In the genomic region with DNA sequence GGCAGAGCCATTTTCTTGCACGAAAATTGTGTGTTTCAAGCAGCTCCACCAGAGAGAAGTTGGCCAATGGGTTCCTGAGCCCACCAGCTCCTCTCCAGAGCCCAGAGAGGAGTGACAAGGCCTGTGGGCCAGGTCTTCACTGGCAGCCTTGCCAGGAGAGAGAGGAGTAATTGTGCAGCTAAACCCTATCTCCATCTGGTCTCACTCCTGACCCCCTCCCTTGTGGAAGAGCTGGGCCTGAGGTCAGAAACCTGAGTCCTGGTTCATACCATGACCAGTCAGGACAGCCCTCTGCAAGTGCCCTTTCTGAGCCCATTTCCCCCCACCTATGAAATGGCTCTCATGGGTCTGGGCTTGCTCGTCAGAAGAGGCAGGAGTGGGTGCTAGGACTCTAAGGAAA, we compare ENCODE assay signal across 30 cellular contexts. TPM values are rescaled to one million over a fixed set of nuclear protein-coding genes. Genes with fewer than 3 reads are reported as not detected.
DNase-seq lines count a peak whose midpoint lies in the region; ATAC-seq, FAIRE-seq and TF ChIP-seq lines count a peak whose summit lies in the region.
"Had no signal": no experiment of that assay in that cellular context is flagged by ENCODE, and none has a peak within 500 bp of the region (broad histone marks: within the 10 kb centered on the region; RNA-seq: fewer than 3 reads in every experiment).

No MANE protein-coding gene starts in this region.

- H3K36me3 ChIP-seq in heart right ventricle (no peaks in the 10 kb centered on the region), gastroesophageal sphincter (no peaks in the 10 kb centered on the region), small intestine (ENCODE audit: control insufficient read depth in 2 of 2, insufficient read depth in 2 of 2, low read length in 2 of 2) (no peaks in the 10 kb centered on the region), body of pancreas (replicated peaks in 1 of 2; ENCODE audit: insufficient read depth in 1 of 2, low read depth in 2 of 2) (no peaks in the 10 kb centered on the region), kidney (ENCODE audit: control insufficient read depth in 1 of 2, insufficient read depth in 2 of 2, low read length in 2 of 2) (no peaks in the 10 kb centered on the region)
- H3K36me3 ChIP-seq: pancreas, sigmoid colon had no signal

- H3K4me3 ChIP-seq in heart right ventricle: no peak overlapping the region
- no peak overlapping the region for H3K4me3 ChIP-seq in gastroesophageal sphincter
- no peak overlapping the region for H3K4me3 ChIP-seq in small intestine (ENCODE audit: low read depth in 1 of 2, low read length in 2 of 2)
- H3K4me3 ChIP-seq in body of pancreas: no peak overlapping the region
- no peak overlapping the region for H3K4me3 ChIP-seq in kidney (ENCODE audit: low read length in 2 of 2)
- H3K4me3 ChIP-seq: pancreas, sigmoid colon had no signal

- no peak for ATAC-seq in heart right ventricle
- ATAC-seq in gastroesophageal sphincter: no peak
- ATAC-seq in body of pancreas: no peak
- ATAC-seq: CD8-positive, alpha-beta T cell; natural killer cell treated with Interleukin-12 subunit alpha and Interleukin-12 subunit beta and Interleukin-15 and Interleukin-18, amount 100 ng/mL, for 72 hours; pancreas had no signal

- peak overlapping the region in 8 of 10 donors; percentile 61 to 88 (median 84) for H3K27ac ChIP-seq in heart right ventricle
- peak overlapping the region in 3 of 4 donors; percentile 70 to 79 (median 73) for H3K27ac ChIP-seq in gastroesophageal sphincter
- H3K27ac ChIP-seq in small intestine (ENCODE audit: low read depth in 1 of 2, low read length in 1 of 2): peak overlapping the region; percentile 89 to 92
- no peak overlapping the region for H3K27ac ChIP-seq in body of pancreas
- H3K27ac ChIP-seq in kidney (ENCODE audit: low read depth in 2 of 2, low read length in 2 of 2): no peak overlapping the region
- H3K27ac ChIP-seq: epithelial cell of prostate, pancreas had no signal

- H3K9ac ChIP-seq in kidney (ENCODE audit: low read length in 2 of 2): no peak overlapping the region

- FAIRE-seq in small intestine (lab: Jason Lieb, UNC) (no peak), kidney (lab: Jason Lieb, UNC) (no peak)
- FAIRE-seq: G401.6, pancreas had no signal

- 90 to 93% methylated on average over 2 of the region's 2 CpGs for WGBS in heart right ventricle, 2 donors
- WGBS in gastroesophageal sphincter (ENCODE audit: low coverage in 1 of 2), 2 donors: no CpG with 5 or more reads among the region's 2 CpGs
- WGBS in small intestine, 3 donors: 43 to 77% (median 69%) methylated on average over 2 of the region's 2 CpGs
- WGBS in body of pancreas, 2 donors: 95% methylated on average over 2 of the region's 2 CpGs

- H3K27me3 ChIP-seq in heart right ventricle (no peaks in the 10 kb centered on the region), gastroesophageal sphincter (no peaks in the 10 kb centered on the region), small intestine (ENCODE audit: control insufficient read depth in 2 of 2, insufficient read depth in 2 of 2, low read length in 2 of 2) (no peaks in the 10 kb centered on the region), body of pancreas (no peaks in the 10 kb centered on the region)
- H3K27me3 ChIP-seq: pancreas, sigmoid colon had no signal

- TF ChIP-seq EP300 in gastroesophageal sphincter (IDR thresholded peaks at IDR 0.05): no peak

- DNase-seq in heart right ventricle: no peak
- no peak for DNase-seq in cardiac septum (ENCODE audit: low spot score)
- no peak for DNase-seq in small intestine
- DNase-seq in activated CD8-positive, alpha-beta memory T cell treated with anti-CD3 and anti-CD28 coated beads for 24 hours: no peak
- DNase-seq in body of pancreas: no peak
- DNase-seq in kidney: no peak
- no peak for DNase-seq in NCI-H187 treated with DMSO at 0.1 percent for 48 hours (lab: John Stamatoyannopoulos, UW)
- DNase-seq: activated CD4-positive, alpha-beta T cell treated with anti-CD3 and anti-CD28 coated beads for 4 hours; activated naive CD4-positive, alpha-beta T cell treated with Interleukin-2 at 50 U/mL for 16 hours; activated T-cell treated with anti-CD3 and anti-CD28 coated beads, Interleukin-2, amount 50 U/mL, for 24 hours; amniotic stem cell; CD8-positive, alpha-beta T cell; hippocampal formation; immature natural killer cell; left ventricle myocardium superior; midbrain; NCI-H1092 treated with DMSO at 0.1 percent for 48 hours; NCI-H1930; NCI-H748 treated with DMSO at 0.1 percent for 48 hours; pancreas; sigmoid colon; T-helper 1 cell had no signal

- H3K4me1 ChIP-seq in heart right ventricle (peaks cover 13 to 51% (median 21%) of the 10 kb centered on the region in 9 donors), gastroesophageal sphincter (peaks cover 0 to 33% (median 19%) of the 10 kb centered on the region in 3 donors), small intestine (ENCODE audit: control insufficient read depth in 2 of 2, insufficient read depth in 1 of 2, low read depth in 1 of 2, low read length in 1 of 2) (peaks cover 18 to 23% of the 10 kb centered on the region in 2 donors), body of pancreas (no peaks in the 10 kb centered on the region), kidney (ENCODE audit: control insufficient read depth in 1 of 2, insufficient read depth in 1 of 2, low read depth in 1 of 2, low read length in 2 of 2) (peaks cover 6 to 25% of the 10 kb centered on the region in 2 donors)
- H3K4me1 ChIP-seq: pancreas had no signal

- H3K9me3 ChIP-seq in heart right ventricle (no peaks in the 10 kb centered on the region), gastroesophageal sphincter (no peaks in the 10 kb centered on the region), small intestine (ENCODE audit: control insufficient read depth, low read depth) (no peaks in the 10 kb centered on the region), body of pancreas (no peaks in the 10 kb centered on the region), kidney (ENCODE audit: control insufficient read depth in 1 of 2, low read length in 2 of 2) (no peaks in the 10 kb centered on the region)
- H3K9me3 ChIP-seq: pancreas, sigmoid colon had no signal

- no peak for TF ChIP-seq CTCF in heart right ventricle (IDR thresholded peaks at IDR 0.05)
- no peak for TF ChIP-seq CTCF in gastroesophageal sphincter (IDR thresholded peaks at IDR 0.05)
- no peak for TF ChIP-seq CTCF in body of pancreas (IDR thresholded peaks at IDR 0.05)
- no peak for TF ChIP-seq CTCF in kidney (IDR thresholded peaks at IDR 0.05; ENCODE audit: borderline replicate concordance, extremely low read depth, insufficient read depth)

- intact Hi-C loops in heart right ventricle (cut with DNase I) (loop anchor here in 1 of 10 donors (10.0 kb wide), 1 partner anchor 356 kb away; no protein-coding TSS in a partner anchor), cardiac septum (cut with DNase I) (no loop called here), body of pancreas (cut with DNase I) (no loop called here), kidney (cut with DNase I) (no loop called here)

- TF ChIP-seq POLR2A in gastroesophageal sphincter (IDR thresholded peaks at IDR 0.05) (no peak), body of pancreas (IDR thresholded peaks at IDR 0.05) (no peak)

RNA-seq across cellular contexts. Expression of a gene that starts 10.6 kb away (rescaled TPM):
- not detected for total RNA-seq in heart right ventricle
- polyA plus RNA-seq in heart right ventricle: not detected
- not detected for total RNA-seq in cardiac septum
- total RNA-seq in gastroesophageal sphincter: not detected
- 1 to 10 TPM in 2 of 3 donors, under 1 TPM in 1; 0.81 to 2.6 (median 1.8) TPM for polyA plus RNA-seq in small intestine
- total RNA-seq in body of pancreas: not detected
- total RNA-seq in kidney: not detected
- polyA plus RNA-seq in kidney (ENCODE audit: insufficient read depth, low read depth, low replicate concordance): not detected
- total RNA-seq: A172; activated CD8-positive, alpha-beta memory T cell treated with anti-CD3 and anti-CD28 coated beads for 36 hours; CD8-positive, alpha-beta T cell; left ventricle myocardium superior; natural killer cell treated with Interleukin-12 subunit alpha and Interleukin-12 subunit beta and Interleukin-15 and Interleukin-18, amount 100 ng/mL, for 72 hours; pancreas; RPMI7951; sigmoid colon; SK-MEL-5 had no signal
- polyA plus RNA-seq: immature natural killer cell, pancreas had no signal

RNA-seq across cellular contexts. Expression of a gene that starts 12.6 kb away (rescaled TPM):
- total RNA-seq in heart right ventricle: under 1 TPM in 1 of 10 donors, not detected in 9; 0.32 TPM
- polyA plus RNA-seq in heart right ventricle: under 1 TPM in 1 of 2 donors, not detected in 1; 0.13 TPM
- total RNA-seq in cardiac septum: 0.16 TPM
- not detected for total RNA-seq in gastroesophageal sphincter
- 100 to 1,000 TPM; 205 to 238 (median 219) TPM for polyA plus RNA-seq in small intestine
- not detected for total RNA-seq in body of pancreas
- total RNA-seq in kidney: not detected
- 0.39 TPM for polyA plus RNA-seq in kidney (ENCODE audit: insufficient read depth, low read depth, low replicate concordance)
- total RNA-seq: A172; activated CD8-positive, alpha-beta memory T cell treated with anti-CD3 and anti-CD28 coated beads for 36 hours; CD8-positive, alpha-beta T cell; left ventricle myocardium superior; natural killer cell treated with Interleukin-12 subunit alpha and Interleukin-12 subunit beta and Interleukin-15 and Interleukin-18, amount 100 ng/mL, for 72 hours; SK-MEL-5 had no signal
- polyA plus RNA-seq: immature natural killer cell had no signal

RNA-seq across cellular contexts. Expression of a gene that starts 23.6 kb away (rescaled TPM):
- total RNA-seq in heart right ventricle: 100 to 1,000 TPM in 1 of 10 donors, 10 to 100 TPM in 9; 15.5 to 101 (median 35.9) TPM
- 10 to 100 TPM; 49.1 to 54.3 TPM for polyA plus RNA-seq in heart right ventricle
- total RNA-seq in cardiac septum: 54.6 TPM
- 100 to 1,000 TPM in 3 of 4 donors, 10 to 100 TPM in 1; 87.5 to 161 (median 113) TPM for total RNA-seq in gastroesophageal sphincter
- 10 to 100 TPM in 1 of 3 donors, 1 to 10 TPM in 1, under 1 TPM in 1; 0.45 to 31.6 (median 1.6) TPM for polyA plus RNA-seq in small intestine
- total RNA-seq in body of pancreas: 10 to 100 TPM; 24.1 to 34.2 TPM
- total RNA-seq in kidney: 104 TPM
- 50.4 TPM for polyA plus RNA-seq in kidney (ENCODE audit: insufficient read depth, low read depth, low replicate concordance)

Comparison
In these comparisons a context has a peak if more than half of its experiments do, and no peak if none do; other contexts are left out.
1. H3K27ac ChIP-seq: peak in heart right ventricle (8 of 10), gastroesophageal sphincter (3 of 4) and small intestine (2 of 2); none in body of pancreas (0 of 4) and kidney (0 of 2).